ENCODE assay signal across 13 cellular contexts in the genomic region with DNA sequence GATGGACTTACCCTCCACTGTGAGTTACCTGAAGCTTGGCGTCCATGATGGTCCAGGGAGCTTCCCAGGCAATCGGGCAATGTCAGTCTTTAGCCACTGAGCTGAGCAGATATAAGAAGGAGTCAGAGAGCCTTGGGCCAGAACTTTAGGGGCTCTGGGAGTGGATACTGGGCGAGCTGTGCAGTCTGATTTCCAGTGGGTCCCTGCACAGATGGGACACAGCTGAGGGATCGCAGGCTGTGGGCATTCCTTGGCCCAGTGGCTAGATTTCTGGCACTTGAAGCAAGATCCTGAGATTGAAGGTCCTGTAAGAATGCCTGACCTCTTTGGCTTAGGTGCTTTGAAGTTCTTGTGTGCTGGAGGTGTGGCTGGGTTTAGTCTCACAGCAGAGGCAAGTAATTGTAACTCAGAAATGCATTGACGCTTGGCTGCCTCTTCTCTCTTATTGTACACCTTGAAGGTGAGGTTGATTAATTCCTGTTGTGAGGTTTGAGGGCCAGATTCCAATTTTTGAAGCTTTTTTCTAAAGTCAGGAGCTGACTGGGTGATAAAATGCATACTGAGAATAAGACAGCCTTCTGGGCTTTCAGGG.
DNase-seq lines count a peak whose midpoint lies in the region; ATAC-seq and TF ChIP-seq lines count a peak whose summit lies in the region.
"Had no signal": no experiment of that assay in that cellular context is flagged by ENCODE, and none has a peak within 500 bp of the region (broad histone marks: within the 10 kb centered on the region; RNA-seq: fewer than 3 reads in every experiment).

No MANE protein-coding gene starts in this region.

- H3K4ac ChIP-seq in trophoblast cell (ENCODE audit: low read depth, low read length): no peak overlapping the region

- H2AK5ac ChIP-seq in trophoblast cell (ENCODE audit: low read length): no peak overlapping the region

- H3K4me1 ChIP-seq in HUES48 (ENCODE audit: control insufficient read depth, insufficient read depth, low read length): no peaks in the 10 kb centered on the region
- H3K4me1 ChIP-seq in RWPE2 (ENCODE audit: insufficient read depth, poor library complexity, severe bottlenecking): peaks cover 3% of the 10 kb centered on the region
- no peaks in the 10 kb centered on the region for H3K4me1 ChIP-seq in vagina
- H3K4me1 ChIP-seq in trophoblast cell (ENCODE audit: control insufficient read depth in 1 of 2, insufficient read depth in 2 of 2, low read length in 2 of 2): no peaks in the 10 kb centered on the region

- DNase-seq in RWPE2 (ENCODE audit: low spot score): no peak
- peak; percentile 4 for DNase-seq in islet precursor cell
- DNase-seq in vagina (ENCODE audit: extremely low spot score in 2 of 2): peak; percentile 64 to 89
- no peak for DNase-seq in trophoblast cell
- DNase-seq: Calu3; CD8-positive, alpha-beta T cell; DMS79 treated with DMSO at 0.1 percent for 48 hours; GF-D8; GM23248; HCEC 1CT had no signal

- no peak overlapping the region for H2BK5ac ChIP-seq in trophoblast cell (ENCODE audit: low read depth, low read length, poor library complexity)

- no peak overlapping the region for H3K4me2 ChIP-seq in trophoblast cell (ENCODE audit: low read length)
- H3K4me2 ChIP-seq: BLaER1 treated with 17β-estradiol and CSF1 and Interleukin-3, amounts not matched to agents 10 nM and 100 nM had no signal

- no peak overlapping the region for H3K23ac ChIP-seq in trophoblast cell (ENCODE audit: low read length)

- H3K36me3 ChIP-seq in HUES48 (ENCODE audit: control insufficient read depth, insufficient read depth, low read length) (no peaks in the 10 kb centered on the region), RWPE2 (ENCODE audit: low read depth) (no peaks in the 10 kb centered on the region), vagina (no peaks in the 10 kb centered on the region), trophoblast cell (ENCODE audit: control insufficient read depth in 1 of 2, insufficient read depth in 2 of 2, low read length in 2 of 2) (no peaks in the 10 kb centered on the region)
- H3K36me3 ChIP-seq: BLaER1 treated with 17β-estradiol and CSF1 and Interleukin-3, amounts not matched to agents 10 nM and 100 nM had no signal

- no peak overlapping the region for H3K14ac ChIP-seq in trophoblast cell (ENCODE audit: low read length)

- H3K9ac ChIP-seq in HUES48 (ENCODE audit: low read depth, low read length) (no peak overlapping the region), trophoblast cell (ENCODE audit: low read length) (no peak overlapping the region)
- H3K9ac ChIP-seq: BLaER1 treated with 17β-estradiol and CSF1 and Interleukin-3, amounts not matched to agents 10 nM and 100 nM; GM23248 had no signal

- no peak overlapping the region for H3K18ac ChIP-seq in trophoblast cell (ENCODE audit: low read length)

- H2BK120ac ChIP-seq in trophoblast cell (ENCODE audit: insufficient read depth, low read length, poor library complexity): no peak overlapping the region

- no CpG with 5 or more reads among the region's 5 CpGs for WGBS in trophoblast cell (ENCODE audit: extremely low coverage, insufficient coverage, insufficient read length)

- no peaks in the 10 kb centered on the region for H3K79me1 ChIP-seq in trophoblast cell (ENCODE audit: low read length)

- H4K91ac ChIP-seq in trophoblast cell (ENCODE audit: low read depth, low read length): no peak overlapping the region

- TF ChIP-seq CTCF in RWPE2 (IDR thresholded peaks at IDR 0.05; ENCODE audit: poor library complexity, severe bottlenecking) (no peak), vagina (IDR thresholded peaks at IDR 0.05) (no peak)

- H4K12ac ChIP-seq in trophoblast cell (ENCODE audit: low read depth, low read length): no peak overlapping the region

- no peak overlapping the region for H4K8ac ChIP-seq in trophoblast cell (ENCODE audit: low read depth, low read length)

- ATAC-seq in RWPE2 (ENCODE audit: low read depth) (no peak), GM21515 (IDR thresholded peaks at IDR 0.05; ENCODE audit: unreplicated experiment) (no peak)
- ATAC-seq: CD8-positive, alpha-beta T cell had no signal

- no peaks in the 10 kb centered on the region for H3K27me3 ChIP-seq in HUES48 (ENCODE audit: control insufficient read depth, insufficient read depth, low read length)
- H3K27me3 ChIP-seq in RWPE2 (ENCODE audit: insufficient read depth, poor library complexity, severe bottlenecking): no peaks in the 10 kb centered on the region
- H3K27me3 ChIP-seq in vagina: no peaks in the 10 kb centered on the region
- H3K27me3 ChIP-seq in trophoblast cell (ENCODE audit: insufficient read depth, low read length): no peaks in the 10 kb centered on the region
- H3K27me3 ChIP-seq: BLaER1 treated with 17β-estradiol and CSF1 and Interleukin-3, amounts not matched to agents 10 nM and 100 nM had no signal

- peaks cover 98% of the 10 kb centered on the region for H3K9me3 ChIP-seq in HUES48 (ENCODE audit: control insufficient read depth, insufficient read depth, low read length)
- H3K9me3 ChIP-seq in RWPE2 (ENCODE audit: severe bottlenecking): no peaks in the 10 kb centered on the region
- H3K9me3 ChIP-seq in vagina: no peaks in the 10 kb centered on the region
- H3K9me3 ChIP-seq in trophoblast cell (ENCODE audit: insufficient read depth, low read depth, low read length): peaks cover 47% of the 10 kb centered on the region

- intact Hi-C loops in vagina (cut with DNase I): no loop called here

- H2BK12ac ChIP-seq in trophoblast cell (ENCODE audit: low read length): no peak overlapping the region

- H3K27ac ChIP-seq in HUES48 (ENCODE audit: low read depth, low read length) (no peak overlapping the region), RWPE2 (ENCODE audit: poor library complexity, severe bottlenecking) (peak overlapping the region; percentile 93), vagina (no peak overlapping the region), trophoblast cell (ENCODE audit: low read depth, low read length) (no peak overlapping the region)
- H3K27ac ChIP-seq: BLaER1 treated with 17β-estradiol and CSF1 and Interleukin-3, amounts not matched to agents 10 nM and 100 nM; GM23248 had no signal

- H3K79me2 ChIP-seq in trophoblast cell (ENCODE audit: control insufficient read depth, insufficient read depth, low read length, poor library complexity): no peaks in the 10 kb centered on the region

- H2AFZ ChIP-seq in trophoblast cell (ENCODE audit: insufficient read depth, low read length, poor library complexity): no peak overlapping the region
- H2AFZ ChIP-seq: GM23248 had no signal

- H3K4me3 ChIP-seq in HUES48 (ENCODE audit: low read depth, low read length): peak overlapping the region; percentile 13; the same call in 1 of the 2 replicates
- H3K4me3 ChIP-seq in RWPE2 (ENCODE audit: severe bottlenecking): no peak overlapping the region
- no peak overlapping the region for H3K4me3 ChIP-seq in vagina
- H3K4me3 ChIP-seq in trophoblast cell (ENCODE audit: low read depth, low read length): no peak overlapping the region
- H3K4me3 ChIP-seq: BLaER1 treated with 17β-estradiol and CSF1 and Interleukin-3, amounts not matched to agents 10 nM and 100 nM; GM23248 had no signal

- no peak for TF ChIP-seq POLR2A in vagina (IDR thresholded peaks at IDR 0.05)

Comparison
In these comparisons a context has a peak if more than half of its experiments do, and no peak if none do; other contexts are left out.
1. DNase-seq: peak in islet precursor cell (single experiment) and vagina (2 of 2); none in RWPE2 (single experiment) and trophoblast cell (0 of 2).